ENCODE assay signal across 20 cellular contexts in genomic region chr9:128498911-128499310, GRCh38.
"Had no signal": no experiment of that assay in that cellular context is flagged by ENCODE, and none has a peak within 500 bp of the region (broad histone marks: within the 10 kb centered on the region; RNA-seq: fewer than 3 reads in every experiment).

No MANE protein-coding gene starts in this region.

- DNase-seq: MG63, NCI-H1092, NCI-H1105 treated with DMSO at 0.1 percent for 48 hours, NCI-H1417 treated with DMSO at 0.1 percent for 48 hours, NCI-H146, NCI-H1694 treated with DMSO at 0.1 percent for 48 hours, NCI-H1930, NCI-H2081, NCI-H2107, NCI-H2227 treated with DMSO at 0.1 percent for 48 hours, NCI-H524, NCI-H526 treated with DMSO at 0.1 percent for 48 hours, NCI-H774, RPMI8226, SHP77, SK-N-SH, SW 1271 had no signal

- H3K4me3 ChIP-seq: K562, MG63 had no signal

- H3K27me3 ChIP-seq: MG63 had no signal

- H3K9me3 ChIP-seq: MG63, SK-N-SH had no signal

- H3K27ac ChIP-seq: HL-60, KMS-11 had no signal

- ATAC-seq: K562 had no signal
